22 cellular contexts compared by ENCODE assay signal in genomic region chr14:94738786-94739185, GRCh38. TPM values are rescaled to one million over a fixed set of nuclear protein-coding genes. Genes with fewer than 3 reads are reported as not detected.
"Had no signal": no experiment of that assay in that cellular context is flagged by ENCODE, and none has a peak within 500 bp of the region (broad histone marks: within the 10 kb centered on the region; RNA-seq: fewer than 3 reads in every experiment).

No MANE protein-coding gene starts in this region.

- H3K4me2 ChIP-seq: hepatocyte had no signal

- H3K9me3 ChIP-seq: prostate gland, suprapubic skin had no signal

- H3K36me3 Mint-ChIP-seq: activated naive CD8-positive, alpha-beta T cell treated with anti-CD3 and anti-CD28 coated beads for 36 hours; brain; mesothelial cell of epicardium had no signal

- H3K36me3 ChIP-seq: prostate gland, suprapubic skin had no signal

- H3K4me1 ChIP-seq: prostate gland, suprapubic skin had no signal

- H3K27ac ChIP-seq: hepatocyte, prostate gland, suprapubic skin had no signal

- H3K79me2 ChIP-seq: hepatocyte had no signal

- ATAC-seq: activated CD4-positive, CD25-positive, alpha-beta regulatory T cell treated with anti-CD3 and anti-CD28 coated beads, Interleukin-2, amount 50 U/mL, for 24 hours; left ventricle myocardium superior; right cardiac atrium; stimulated activated naive CD8-positive, alpha-beta T cell treated with anti-CD3 and anti-CD28 coated beads, Interleukin-15, Interleukin-2, amounts not matched to agents 100 U/mL and 50 U/mL, for 24 hours had no signal

- H2AFZ ChIP-seq: hepatocyte had no signal

- H3K4me3 Mint-ChIP-seq: activated naive CD8-positive, alpha-beta T cell treated with anti-CD3 and anti-CD28 coated beads for 36 hours; activated T-helper 1 cell treated with anti-CD3 and anti-CD28 coated beads, Interleukin-12 subunit alpha, Interleukin-12 subunit beta, Interleukin-2, Interleukin-4 antibody, amounts not matched to agents 30 ng/mL and 10 ng/mL and 1 ng/mL, durations not matched to agents 14 hours and 24 hours and 36 hours; brain; central memory CD8-positive, alpha-beta T cell; mesothelial cell of epicardium; nephron progenitor cell had no signal

- H3K27ac Mint-ChIP-seq: activated naive CD8-positive, alpha-beta T cell treated with anti-CD3 and anti-CD28 coated beads for 36 hours; activated T-helper 1 cell treated with anti-CD3 and anti-CD28 coated beads, Interleukin-12 subunit alpha, Interleukin-12 subunit beta, Interleukin-2, Interleukin-4 antibody, amounts not matched to agents 30 ng/mL and 10 ng/mL and 1 ng/mL, durations not matched to agents 14 hours and 24 hours and 36 hours; mesothelial cell of epicardium; nephron progenitor cell had no signal

- H3K4me3 ChIP-seq: hepatocyte, prostate gland, suprapubic skin had no signal

- H3K4me1 Mint-ChIP-seq: activated naive CD8-positive, alpha-beta T cell treated with anti-CD3 and anti-CD28 coated beads for 36 hours; brain; central memory CD8-positive, alpha-beta T cell; mesothelial cell of epicardium; nephron progenitor cell had no signal

- H3K9me3 Mint-ChIP-seq: activated T-helper 1 cell treated with anti-CD3 and anti-CD28 coated beads, Interleukin-12 subunit alpha, Interleukin-12 subunit beta, Interleukin-2, Interleukin-4 antibody, amounts not matched to agents 30 ng/mL and 10 ng/mL and 1 ng/mL, durations not matched to agents 14 hours and 24 hours and 36 hours; central memory CD8-positive, alpha-beta T cell; mesothelial cell of epicardium; nephron progenitor cell had no signal

- DNase-seq: activated CD4-positive, alpha-beta T cell treated with anti-CD3 and anti-CD28 coated beads, Interleukin-2, amount 50 U/mL, for 1 hour; activated CD8-positive, alpha-beta memory T cell treated with anti-CD3 and anti-CD28 coated beads for 24 hours; activated naive CD8-positive, alpha-beta T cell treated with anti-CD3 and anti-CD28 coated beads for 36 hours; cortex of kidney; effector memory CD4-positive, alpha-beta T cell; left ventricle myocardium superior; nephron progenitor cell; occipital lobe; right cardiac atrium; small intestine; stimulated activated naive CD8-positive, alpha-beta T cell treated with anti-CD3 and anti-CD28 coated beads, Interleukin-15, Interleukin-2, amounts not matched to agents 100 U/mL and 50 U/mL, for 24 hours; T-helper 9 cell; trophoblast cell had no signal

- H3K27me3 ChIP-seq: hepatocyte had no signal

RNA-seq across cellular contexts. Expression of gene GSC, which starts 31.1 kb away (rescaled TPM):
- total RNA-seq: activated naive CD8-positive, alpha-beta T cell treated with anti-CD3 and anti-CD28 coated beads for 36 hours; activated T-helper 1 cell treated with anti-CD3 and anti-CD28 coated beads, Interleukin-12 subunit alpha, Interleukin-12 subunit beta, Interleukin-2, Interleukin-4 antibody, amounts not matched to agents 30 ng/mL and 10 ng/mL and 1 ng/mL, durations not matched to agents 14 hours and 24 hours and 36 hours; kidney epithelial cell; occipital lobe; right cardiac atrium had no signal
- polyA plus RNA-seq: small intestine had no signal
